ENCODE assay signal across 21 cellular contexts in the genomic region with DNA sequence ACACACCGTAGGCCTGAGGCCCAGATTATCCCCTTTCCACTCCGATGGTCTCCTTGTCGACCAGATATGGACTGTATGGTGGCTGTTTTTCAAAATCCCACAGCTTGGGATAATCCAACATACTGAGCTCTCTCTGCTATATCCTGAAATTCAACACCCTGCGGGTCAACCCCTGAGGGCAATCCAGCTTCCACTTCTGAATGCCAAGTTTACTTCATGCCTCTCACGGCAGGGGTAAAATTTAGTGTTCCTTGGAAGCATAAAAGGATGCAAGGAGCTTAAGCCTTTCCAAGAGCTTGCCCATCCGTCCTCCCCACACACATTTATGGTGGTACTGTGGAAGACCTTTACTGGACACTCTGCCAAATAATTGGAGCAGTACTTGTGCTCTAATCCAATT.
DNase-seq lines count a peak whose midpoint lies in the region; ATAC-seq and TF ChIP-seq lines count a peak whose summit lies in the region.
"Had no signal": no experiment of that assay in that cellular context is flagged by ENCODE, and none has a peak within 500 bp of the region (broad histone marks: within the 10 kb centered on the region; RNA-seq: fewer than 3 reads in every experiment).

No MANE protein-coding gene starts in this region.

- H3K4me1 ChIP-seq in mammary epithelial cell (ENCODE audit: insufficient read depth, low read length) (peaks cover 20% of the 10 kb centered on the region), Panc1 (ENCODE audit: control insufficient read depth, insufficient read depth, low read length) (peaks cover 10% of the 10 kb centered on the region), uterus (no peaks in the 10 kb centered on the region), Karpas-422 (ENCODE audit: low read length) (no peaks in the 10 kb centered on the region)

- no peaks in the 10 kb centered on the region for H3K9me3 Mint-ChIP-seq in MCF 10A (ENCODE audit: unreplicated experiment)

- WGBS in mammary epithelial cell (ENCODE audit: low coverage, missing lambda C conversion rate) = 77% methylated on average over 5 of the region's 6 CpGs

- H3K4me1 Mint-ChIP-seq in MCF 10A (ENCODE audit: insufficient read depth, unreplicated experiment) = peaks cover 23% of the 10 kb centered on the region
- H3K4me1 Mint-ChIP-seq: CD14-positive monocyte had no signal

- CTCF ChIA-PET in MCF 10A (lab: Yijun Ruan, JAX) = interaction anchor here (1.4 kb wide), 1 partner anchor 133 kb away, joined by 4 read pairs; no protein-coding TSS in a partner anchor
- CTCF ChIA-PET in mammary epithelial cell (lab: Charles Lee; ENCODE audit: low non-redundant PET) = interaction anchor here (0.6 to 0.9 kb wide), 2 partner anchors 23 to 273 kb away, joined by 3 to 10 read pairs; no protein-coding TSS in a partner anchor
- CTCF ChIA-PET in Panc1 (lab: Charles Lee) = no interaction called here

- H3K4me2 ChIP-seq in mammary epithelial cell (ENCODE audit: insufficient read depth, low read depth, low read length) = no peak overlapping the region
- no peak overlapping the region for H3K4me2 ChIP-seq in Karpas-422 (ENCODE audit: low read depth, low read length, poor library complexity, severe bottlenecking)

- H3K9me2 ChIP-seq in Karpas-422 (replicated peaks; ENCODE audit: insufficient read depth, low read length) = no peaks in the 10 kb centered on the region

- no peak overlapping the region for H2AFZ ChIP-seq in mammary epithelial cell (ENCODE audit: low read depth, low read length)
- no peak overlapping the region for H2AFZ ChIP-seq in Karpas-422 (ENCODE audit: low read length)
- H2AFZ ChIP-seq: GM23248 had no signal

- H3K36me3 Mint-ChIP-seq in MCF 10A (ENCODE audit: insufficient read depth, unreplicated experiment) = no peaks in the 10 kb centered on the region
- H3K36me3 Mint-ChIP-seq: CD14-positive monocyte, T-cell had no signal

- intact Hi-C loops in MCF 10A (cut with micrococcal nuclease) (no loop called here), mammary epithelial cell (cut with micrococcal nuclease) (no loop called here), Panc1 (cut with micrococcal nuclease; ENCODE audit: unreplicated experiment) (no loop called here), uterus (cut with DNase I; ENCODE audit: low total_unique reads) (no loop called here)

- TF ChIP-seq CTCF in MCF 10A (IDR thresholded peaks at IDR 0.05; ENCODE audit: unreplicated experiment) (no peak), mammary epithelial cell (conservative IDR thresholded peaks at IDR 0.05 in 1 of 2, IDR thresholded peaks at IDR 0.05 in 1 of 2; ENCODE audit: extremely low read depth in 1 of 2, insufficient read depth in 1 of 2, low read depth in 1 of 2, low read length in 2 of 2) (no peak), Panc1 (IDR thresholded peaks at IDR 0.05) (no peak), epithelial cell of esophagus (IDR thresholded peaks at IDR 0.05; ENCODE audit: insufficient read depth, low read depth, low read length, missing control alignments) (no peak), uterus (IDR thresholded peaks at IDR 0.05) (no peak)

- H3K27me3 ChIP-seq in mammary epithelial cell (ENCODE audit: insufficient read depth, low read length) (no peaks in the 10 kb centered on the region), Panc1 (ENCODE audit: control insufficient read depth, insufficient read depth, low read length) (no peaks in the 10 kb centered on the region), uterus (no peaks in the 10 kb centered on the region), Karpas-422 (ENCODE audit: low read length) (no peaks in the 10 kb centered on the region)

- BruUV-seq in MCF 10A (replicated peaks; lab: Mats Ljungman, UMichigan) (no TSS peak), mammary epithelial cell (replicated peaks; lab: Mats Ljungman, UMichigan) (no TSS peak), Panc1 (replicated peaks; lab: Mats Ljungman, UMichigan) (no TSS peak)

- H3K27ac Mint-ChIP-seq in MCF 10A (ENCODE audit: low read depth, unreplicated experiment) = peak overlapping the region; percentile 73
- H3K27ac Mint-ChIP-seq: CD14-positive monocyte, T-cell had no signal

- ATAC-seq in Panc1 (peak; percentile 46), GM19035 (IDR thresholded peaks at IDR 0.05; ENCODE audit: unreplicated experiment) (no peak)
- ATAC-seq: GM12878, SK-N-SH treated with all-trans-retinoic acid at 6 μM for 48 hours, T-cell had no signal

- POLR2A ChIA-PET in MCF 10A (lab: Yijun Ruan, JAX) (interaction anchor here (0.6 kb wide), 1 partner anchor 560 kb away, joined by 3 read pairs; no protein-coding TSS in a partner anchor), Panc1 (lab: Charles Lee) (no interaction called here)

- in situ Hi-C loops in mammary epithelial cell (cut with MboI; ENCODE audit: low sequenced_read_pairs in 2 of 2) = no loop called here
- in situ Hi-C loops in Panc1 (cut with HindIII; ENCODE audit: low pct_unique_long_range_greater_than_20kb, low sequenced_read_pairs) = no loop called here

- no peak overlapping the region for H3K4me3 ChIP-seq in mammary epithelial cell (replicated peaks in 1 of 3; ENCODE audit: insufficient read depth in 1 of 3, low read depth in 2 of 3, low read length in 3 of 3)
- H3K4me3 ChIP-seq in Panc1 (ENCODE audit: low read depth in 2 of 2, low read length in 2 of 2) = peak overlapping the region in 1 of 2 experiments; percentile 21; a peak in 2 of 4 replicates
- H3K4me3 ChIP-seq in epithelial cell of esophagus (ENCODE audit: low read length) = no peak overlapping the region
- no peak overlapping the region for H3K4me3 ChIP-seq in uterus
- no peak overlapping the region for H3K4me3 ChIP-seq in Karpas-422 (ENCODE audit: low read length)
- H3K4me3 ChIP-seq: GM12878, GM23248 had no signal

- H3K9ac ChIP-seq in mammary epithelial cell (ENCODE audit: insufficient read depth, low read length) (no peak overlapping the region), Karpas-422 (ENCODE audit: low read length) (no peak overlapping the region)
- H3K9ac ChIP-seq: GM23248, KMS-11 had no signal

- H3K27ac ChIP-seq in mammary epithelial cell (ENCODE audit: insufficient read depth, low read depth, low read length) (no peak overlapping the region), Panc1 (ENCODE audit: low read length) (peak overlapping the region; percentile 68), uterus (peak overlapping the region; percentile 4 to 9), Karpas-422 (ENCODE audit: low read length) (no peak overlapping the region)
- H3K27ac ChIP-seq: 22Rv1, GM23248, KMS-11 had no signal

- no peak overlapping the region for H3K4me3 Mint-ChIP-seq in MCF 10A (ENCODE audit: unreplicated experiment)
- H3K4me3 Mint-ChIP-seq: CD14-positive monocyte, T-cell had no signal

- H3K27me3 Mint-ChIP-seq in MCF 10A (ENCODE audit: insufficient read depth, unreplicated experiment) = no peaks in the 10 kb centered on the region

- H3K79me2 ChIP-seq in mammary epithelial cell (ENCODE audit: insufficient read depth, low read length) (no peaks in the 10 kb centered on the region), Karpas-422 (ENCODE audit: low read length) (no peaks in the 10 kb centered on the region)

- DNase-seq in MCF 10A (ENCODE audit: unreplicated experiment) (peak; percentile 27), mammary epithelial cell (no peak), Panc1 (ENCODE audit: low read depth, low spot score) (no peak), epithelial cell of esophagus (ENCODE audit: low read depth) (peak; percentile 27), uterus (no peak), HCEC 1CT (no peak), Karpas-422 (no peak)
- DNase-seq: COR-L47, GM23248, MM.1S, NCI-H1105, NCI-H1694, NCI-H510A, SHP77 treated with DMSO at 0.1 percent for 48 hours, T-cell had no signal

- dilution Hi-C loops in mammary epithelial cell (cut with HindIII; ENCODE audit: low sequenced_read_pairs) = no loop called here

- H3K9me3 ChIP-seq in mammary epithelial cell (replicated peaks; ENCODE audit: insufficient read depth, low read length) (no peaks in the 10 kb centered on the region), Panc1 (ENCODE audit: control insufficient read depth, insufficient read depth, low read depth, low read length) (peaks cover 5% of the 10 kb centered on the region; the same call in 1 of the 2 replicates), uterus (no peaks in the 10 kb centered on the region), Karpas-422 (ENCODE audit: low read length) (no peaks in the 10 kb centered on the region)

- TF ChIP-seq POLR2A in uterus (IDR thresholded peaks at IDR 0.05) = no peak

- H3K36me3 ChIP-seq in mammary epithelial cell (ENCODE audit: insufficient read depth, low read length) (no peaks in the 10 kb centered on the region), Panc1 (ENCODE audit: control insufficient read depth, insufficient read depth, low read length) (no peaks in the 10 kb centered on the region), uterus (no peaks in the 10 kb centered on the region), Karpas-422 (ENCODE audit: insufficient read depth, low read length) (no peaks in the 10 kb centered on the region)

- H4K20me1 ChIP-seq in mammary epithelial cell (ENCODE audit: insufficient read depth, low read length) (no peaks in the 10 kb centered on the region), Karpas-422 (ENCODE audit: insufficient read depth, low read depth, low read length) (no peaks in the 10 kb centered on the region)

Comparison
In these comparisons a context has a peak if more than half of its experiments do, and no peak if none do; other contexts are left out.
1. DNase-seq: peak in MCF 10A (single experiment) and epithelial cell of esophagus (single experiment); none in mammary epithelial cell (single experiment), Panc1 (single experiment), uterus (0 of 2), HCEC 1CT (single experiment) and Karpas-422 (single experiment).
2. H3K27ac ChIP-seq: peak in Panc1 (single experiment) and uterus (2 of 2); none in mammary epithelial cell (single experiment) and Karpas-422 (single experiment).